In genomic region chr7:155289107-155289506, GRCh38 we compare ENCODE assay signal across 22 cellular contexts. TPM values are rescaled to one million over a fixed set of nuclear protein-coding genes. Genes with fewer than 3 reads are reported as not detected.
DNase-seq lines count a peak whose midpoint lies in the region; ATAC-seq and TF ChIP-seq lines count a peak whose summit lies in the region.
"Had no signal": no experiment of that assay in that cellular context is flagged by ENCODE, and none has a peak within 500 bp of the region (broad histone marks: within the 10 kb centered on the region; RNA-seq: fewer than 3 reads in every experiment).

No MANE protein-coding gene starts in this region.

- H3K27me3 ChIP-seq in Peyer's patch, result no peaks in the 10 kb centered on the region

- H3K4me3 Mint-ChIP-seq in activated CD8-positive, alpha-beta memory T cell treated with anti-CD3 and anti-CD28 coated beads, Interleukin-2, amount 10 ng/mL, durations not matched to agents 7 days and 5 days, result no peak overlapping the region
- H3K4me3 Mint-ChIP-seq: CD4-positive, alpha-beta T cell; GM23338 had no signal

- no peak overlapping the region for H3K27ac ChIP-seq in Peyer's patch
- H3K27ac ChIP-seq: HL-60 had no signal

- H3K36me3 ChIP-seq in Peyer's patch, result no peaks in the 10 kb centered on the region

- peak; percentile 42 for DNase-seq in activated CD8-positive, alpha-beta memory T cell treated with anti-CD3 and anti-CD28 coated beads, Interleukin-2, amount 50 U/mL, for 48 hours
- no peak for DNase-seq in activated CD8-positive, alpha-beta memory T cell treated with anti-CD3 and anti-CD28 coated beads, Interleukin-2, amount 10 ng/mL, durations not matched to agents 7 days and 5 days
- DNase-seq in Peyer's patch (peak in 2 of 3 donors; percentile 7 to 16), islet precursor cell (peak; percentile 53), NCI-H524 (lab: John Stamatoyannopoulos, UW) (no peak), A172 (ENCODE audit: low spot score) (no peak), GOT3 (lab: John Stamatoyannopoulos, UW) (no peak)
- no peak for DNase-seq in stimulated activated CD4-positive, alpha-beta T cell treated with anti-CD3 and anti-CD28 coated beads, Interleukin-4, amount 100 ng/mL, for 4 hours
- DNase-seq: 8988T; CD4-positive, alpha-beta T cell; HCEC 1CT; Karpas-422; NCI-H1092; NCI-H1436; NCI-H187 treated with DMSO at 0.1 percent for 48 hours; NCI-H446; NCI-H526; SHP77 treated with DMSO at 0.1 percent for 48 hours had no signal

- H3K4me1 Mint-ChIP-seq in activated CD8-positive, alpha-beta memory T cell treated with anti-CD3 and anti-CD28 coated beads, Interleukin-2, amount 10 ng/mL, durations not matched to agents 7 days and 5 days, result peaks cover 52% of the 10 kb centered on the region
- H3K4me1 Mint-ChIP-seq: GM23338 had no signal

- H3K27me3 Mint-ChIP-seq in activated CD8-positive, alpha-beta memory T cell treated with anti-CD3 and anti-CD28 coated beads, Interleukin-2, amount 10 ng/mL, durations not matched to agents 7 days and 5 days, result peaks cover 2% of the 10 kb centered on the region

- no peak for TF ChIP-seq POLR2A in Peyer's patch (IDR thresholded peaks at IDR 0.05)

- no peak overlapping the region for H3K27ac Mint-ChIP-seq in activated CD8-positive, alpha-beta memory T cell treated with anti-CD3 and anti-CD28 coated beads, Interleukin-2, amount 10 ng/mL, durations not matched to agents 7 days and 5 days
- H3K27ac Mint-ChIP-seq: CD4-positive, alpha-beta T cell; GM23338; IgD-negative memory B cell had no signal

- H3K9me3 ChIP-seq in Peyer's patch, result no peaks in the 10 kb centered on the region

- H3K4me1 ChIP-seq in Peyer's patch, result peaks cover 0 to 6% (median 0%) of the 10 kb centered on the region in 4 donors

- no peak for TF ChIP-seq CTCF in Peyer's patch (IDR thresholded peaks at IDR 0.05)

- peaks cover 18% of the 10 kb centered on the region for H3K36me3 Mint-ChIP-seq in activated CD8-positive, alpha-beta memory T cell treated with anti-CD3 and anti-CD28 coated beads, Interleukin-2, amount 10 ng/mL, durations not matched to agents 7 days and 5 days

- H3K4me3 ChIP-seq in Peyer's patch, result no peak overlapping the region
- H3K4me3 ChIP-seq: GM23338 had no signal

- no peak for ATAC-seq in activated CD8-positive, alpha-beta memory T cell treated with anti-CD3 and anti-CD28 coated beads, Interleukin-2, amount 10 ng/mL, durations not matched to agents 7 days and 5 days
- ATAC-seq: Panc1 had no signal

- H3K9me3 Mint-ChIP-seq in activated CD8-positive, alpha-beta memory T cell treated with anti-CD3 and anti-CD28 coated beads, Interleukin-2, amount 10 ng/mL, durations not matched to agents 7 days and 5 days (ENCODE audit: low read depth), result no peaks in the 10 kb centered on the region
- H3K9me3 Mint-ChIP-seq: CD4-positive, alpha-beta T cell; IgD-negative memory B cell had no signal

- CTCF ChIA-PET in activated CD8-positive, alpha-beta memory T cell treated with anti-CD3 and anti-CD28 coated beads, Interleukin-2, amount 10 ng/mL, durations not matched to agents 7 days and 5 days (lab: Charles Lee), result interaction anchor here (1.5 to 1.8 kb wide), 2 partner anchors 12 to 56 kb away, joined by 5 to 7 read pairs; no protein-coding TSS in a partner anchor

RNA-seq across cellular contexts. Expression of gene INSIG1, which starts 8.6 kb away (rescaled TPM):
- 100 to 1,000 TPM; 145 to 164 TPM for total RNA-seq in activated CD8-positive, alpha-beta memory T cell treated with anti-CD3 and anti-CD28 coated beads, Interleukin-2, amount 10 ng/mL, durations not matched to agents 7 days and 5 days
- 100 to 1,000 TPM in 2 of 4 donors, 10 to 100 TPM in 2; 36.3 to 147 (median 100) TPM for total RNA-seq in Peyer's patch
- total RNA-seq in A172 (2014; rRNA removed; shearing (Covaris generic)), result 106 and 141 TPM in 2 replicates

Comparison
In these comparisons a context has a peak if more than half of its experiments do, and no peak if none do; other contexts are left out.
1. DNase-seq: peak in activated CD8-positive, alpha-beta memory T cell treated with anti-CD3 and anti-CD28 coated beads, Interleukin-2, amount 50 U/mL, for 48 hours (single experiment), Peyer's patch (2 of 3) and islet precursor cell (single experiment); none in activated CD8-positive, alpha-beta memory T cell treated with anti-CD3 and anti-CD28 coated beads, Interleukin-2, amount 10 ng/mL, durations not matched to agents 7 days and 5 days (single experiment), NCI-H524 (0 of 2), A172 (single experiment), stimulated activated CD4-positive, alpha-beta T cell treated with anti-CD3 and anti-CD28 coated beads, Interleukin-4, amount 100 ng/mL, for 4 hours (0 of 2) and GOT3 (single experiment).